13 cellular contexts compared by ENCODE assay signal in genomic region chr3:17901893-17902292, GRCh38.
DNase-seq lines count a peak whose midpoint lies in the region; ATAC-seq and TF ChIP-seq lines count a peak whose summit lies in the region.
"Had no signal": no experiment of that assay in that cellular context is flagged by ENCODE, and none has a peak within 500 bp of the region (broad histone marks: within the 10 kb centered on the region; RNA-seq: fewer than 3 reads in every experiment).

No MANE protein-coding gene starts in this region.

- CTCF ChIA-PET in CD4-positive, alpha-beta T cell (lab: Charles Lee): no interaction called here

- H3K4me3 ChIP-seq in fibroblast of the aortic adventitia (ENCODE audit: low read depth, low read length) (no peak overlapping the region), gastroesophageal sphincter (no peak overlapping the region)

- POLR2A ChIA-PET in CD4-positive, alpha-beta T cell (lab: Charles Lee): no interaction called here

- no peak overlapping the region for H3K27ac ChIP-seq in gastroesophageal sphincter
- H3K27ac ChIP-seq in CD4-positive, alpha-beta T cell (ENCODE audit: low read depth, low read length): no peak overlapping the region
- H3K27ac ChIP-seq: HL-60 had no signal

- ATAC-seq in GM18861 (IDR thresholded peaks at IDR 0.05; ENCODE audit: unreplicated experiment) (peak; percentile 92), HG02759 (IDR thresholded peaks at IDR 0.05; ENCODE audit: unreplicated experiment) (peak; percentile 49), GM21717 (IDR thresholded peaks at IDR 0.05; ENCODE audit: unreplicated experiment) (no peak), gastroesophageal sphincter (no peak)
- ATAC-seq in activated T-cell treated with anti-CD3 and anti-CD28 coated beads, Interleukin-2, amount 50 U/mL, for 72 hours (replicated peaks in 1 of 2): no peak
- no peak for ATAC-seq in CD4-positive, alpha-beta T cell (ENCODE audit: poor library complexity)
- ATAC-seq: activated T-cell treated with anti-CD3 and anti-CD28 coated beads, Interleukin-2, amount 50 U/mL, for 4 hours; Panc1 had no signal

- no peak for TF ChIP-seq POLR2A in gastroesophageal sphincter (IDR thresholded peaks at IDR 0.05)

- intact Hi-C loops in CD4-positive, alpha-beta T cell (cut with DNase I, micrococcal nuclease): no loop called here

- DNase-seq in HT1080 (ENCODE audit: low read depth) (peak; percentile 23), fibroblast of the aortic adventitia (ENCODE audit: low read depth) (peak; percentile 23)
- DNase-seq in activated T-cell treated with anti-CD3 and anti-CD28 coated beads, Interleukin-2, amount 50 U/mL, for 72 hours: no peak
- no peak for DNase-seq in CD4-positive, alpha-beta T cell
- DNase-seq: activated T-cell treated with anti-CD3 and anti-CD28 coated beads, Interleukin-2, amount 50 U/mL, for 4 hours; NCI-H146 had no signal

- H3K27me3 ChIP-seq in gastroesophageal sphincter: no peaks in the 10 kb centered on the region
- no peaks in the 10 kb centered on the region for H3K27me3 ChIP-seq in CD4-positive, alpha-beta T cell (ENCODE audit: control insufficient read depth, insufficient read depth, low read length)

- no peaks in the 10 kb centered on the region for H3K4me1 Mint-ChIP-seq in activated T-cell treated with anti-CD3 and anti-CD28 coated beads, Interleukin-2, amount 50 U/mL, for 72 hours (ENCODE audit: low read depth)
- H3K4me1 Mint-ChIP-seq in CD4-positive, alpha-beta T cell (ENCODE audit: low read depth): no peaks in the 10 kb centered on the region

- no peak overlapping the region for H3K4me3 Mint-ChIP-seq in activated T-cell treated with anti-CD3 and anti-CD28 coated beads, Interleukin-2, amount 50 U/mL, for 72 hours
- no peak overlapping the region for H3K4me3 Mint-ChIP-seq in CD4-positive, alpha-beta T cell
- H3K4me3 Mint-ChIP-seq: activated T-cell treated with anti-CD3 and anti-CD28 coated beads, Interleukin-2, amount 50 U/mL, for 4 hours; stimulated activated naive CD8-positive, alpha-beta T cell treated with anti-CD3 and anti-CD28 coated beads, Interleukin-15, Interleukin-2, amounts not matched to agents 100 ng/mL and 50 ng/mL, for 24 hours had no signal

- H3K36me3 ChIP-seq in gastroesophageal sphincter: no peaks in the 10 kb centered on the region

- no peaks in the 10 kb centered on the region for H3K4me1 ChIP-seq in gastroesophageal sphincter

- H3K27me3 Mint-ChIP-seq in activated T-cell treated with anti-CD3 and anti-CD28 coated beads, Interleukin-2, amount 50 U/mL, for 72 hours (ENCODE audit: low read depth): peaks cover 6% of the 10 kb centered on the region
- H3K27me3 Mint-ChIP-seq in CD4-positive, alpha-beta T cell: no peaks in the 10 kb centered on the region
- H3K27me3 Mint-ChIP-seq: stimulated activated naive CD8-positive, alpha-beta T cell treated with anti-CD3 and anti-CD28 coated beads, Interleukin-15, Interleukin-2, amounts not matched to agents 100 ng/mL and 50 ng/mL, for 24 hours had no signal

- TF ChIP-seq CTCF in fibroblast of the aortic adventitia (IDR thresholded peaks at IDR 0.05; ENCODE audit: insufficient read depth, low read length): no peak
- TF ChIP-seq CTCF in gastroesophageal sphincter (IDR thresholded peaks at IDR 0.05): no peak
- no peak for TF ChIP-seq CTCF in CD4-positive, alpha-beta T cell (IDR thresholded peaks at IDR 0.05)

- H3K36me3 Mint-ChIP-seq in activated T-cell treated with anti-CD3 and anti-CD28 coated beads, Interleukin-2, amount 50 U/mL, for 72 hours (ENCODE audit: insufficient read depth in 2 of 2): no peaks in the 10 kb centered on the region
- no peaks in the 10 kb centered on the region for H3K36me3 Mint-ChIP-seq in CD4-positive, alpha-beta T cell (ENCODE audit: low read depth)

- H3K27ac Mint-ChIP-seq in activated T-cell treated with anti-CD3 and anti-CD28 coated beads, Interleukin-2, amount 50 U/mL, for 72 hours: no peak overlapping the region
- H3K27ac Mint-ChIP-seq in CD4-positive, alpha-beta T cell: no peak overlapping the region
- H3K27ac Mint-ChIP-seq: stimulated activated naive CD8-positive, alpha-beta T cell treated with anti-CD3 and anti-CD28 coated beads, Interleukin-15, Interleukin-2, amounts not matched to agents 100 ng/mL and 50 ng/mL, for 24 hours had no signal

- no peaks in the 10 kb centered on the region for H3K9me3 ChIP-seq in gastroesophageal sphincter
- H3K9me3 ChIP-seq in CD4-positive, alpha-beta T cell (ENCODE audit: control insufficient read depth, low read length): no peaks in the 10 kb centered on the region

- TF ChIP-seq EP300 in gastroesophageal sphincter (IDR thresholded peaks at IDR 0.05): no peak

- peaks cover 0 to 1% of the 10 kb centered on the region in 2 donors for H3K9me3 Mint-ChIP-seq in activated T-cell treated with anti-CD3 and anti-CD28 coated beads, Interleukin-2, amount 50 U/mL, for 72 hours
- peaks cover 8% of the 10 kb centered on the region for H3K9me3 Mint-ChIP-seq in CD4-positive, alpha-beta T cell

- 20 to 73% methylated on average over 1 of the region's 1 CpG for WGBS in gastroesophageal sphincter (ENCODE audit: low coverage in 1 of 2), 2 donors

Comparison
In these comparisons a context has a peak if more than half of its experiments do, and no peak if none do; other contexts are left out.
1. ATAC-seq: peak in GM18861 (single experiment) and HG02759 (single experiment); none in activated T-cell treated with anti-CD3 and anti-CD28 coated beads, Interleukin-2, amount 50 U/mL, for 72 hours (0 of 2), GM21717 (single experiment), gastroesophageal sphincter (single experiment) and CD4-positive, alpha-beta T cell (single experiment).
2. DNase-seq: peak in HT1080 (single experiment) and fibroblast of the aortic adventitia (single experiment); none in activated T-cell treated with anti-CD3 and anti-CD28 coated beads, Interleukin-2, amount 50 U/mL, for 72 hours (0 of 2) and CD4-positive, alpha-beta T cell (0 of 10).